Comparison of ENCODE assay signal across 1 cellular context in genomic region chr10:123552760-123553554, GRCh38.
TF ChIP-seq lines count a peak whose summit lies in the region.

No MANE protein-coding gene starts in this region.

TF ChIP-seq in H1, 55 proteins besides CTCF, POLR2A, EP300 and RAD21 (continued from another document):
- TF ChIP-seq CHD7 (IDR thresholded peaks at IDR 0.05; ENCODE audit: insufficient replicate concordance, low read length) (no peak), GABPA (IDR thresholded peaks at IDR 0.05; ENCODE audit: borderline replicate concordance, insufficient read depth, low read length) (no peak), NANOG (IDR thresholded peaks at IDR 0.05; ENCODE audit: insufficient read depth, low read depth, low read length, poor library complexity, severe bottlenecking) (no peak), MAX (IDR thresholded peaks at IDR 0.05) (no peak), ATF2 (IDR thresholded peaks at IDR 0.05; ENCODE audit: low read length) (no peak), CBX5 (IDR thresholded peaks at IDR 0.05; ENCODE audit: low read depth, low read length) (no peak), CEBPB (IDR thresholded peaks at IDR 0.05; ENCODE audit: low read depth, low read length) (no peak), TAF1 (IDR thresholded peaks at IDR 0.05; ENCODE audit: low read depth, low read length) (no peak), E2F6 (IDR thresholded peaks at IDR 0.05) (no peak), SP1 (IDR thresholded peaks at IDR 0.05; ENCODE audit: low read depth, low read length) (no peak), FOSL1 (IDR thresholded peaks at IDR 0.05; ENCODE audit: insufficient read depth, low read depth, low read length) (no peak), SP2 (IDR thresholded peaks at IDR 0.05; ENCODE audit: low read length) (no peak), SIRT6 (IDR thresholded peaks at IDR 0.05; ENCODE audit: low read length) (no peak), JUN (IDR thresholded peaks at IDR 0.05; ENCODE audit: low read depth, low read length) (no peak), POU5F1 (IDR thresholded peaks at IDR 0.05; ENCODE audit: low read depth, low read length) (no peak), GTF2F1 (IDR thresholded peaks at IDR 0.05; ENCODE audit: borderline replicate concordance, low read depth, low read length) (no peak), KDM5A (IDR thresholded peaks at IDR 0.05; ENCODE audit: low read length) (no peak)
TF ChIP-seq in H1: peak in this region for 0.
